Comparison of ENCODE assay signal across 8 cellular contexts in the genomic region with DNA sequence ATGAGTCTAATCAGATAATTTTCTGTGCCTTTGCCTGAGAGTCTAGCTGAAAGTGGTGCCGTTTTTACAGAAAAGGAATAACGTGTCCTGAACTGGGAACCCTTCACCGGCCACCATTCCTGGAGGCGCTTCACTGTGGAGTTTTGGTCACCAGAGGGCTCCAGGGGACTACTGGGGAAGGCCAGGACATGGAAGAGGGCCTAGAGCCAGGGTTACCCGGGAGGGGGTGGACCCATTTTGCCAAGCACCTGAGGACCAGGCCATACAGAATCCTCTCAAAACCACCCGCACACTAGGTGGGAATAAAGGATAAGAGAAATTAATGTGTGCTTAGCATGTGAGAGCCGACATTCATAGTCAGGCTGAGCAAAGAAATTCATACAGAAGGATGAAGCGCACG.
DNase-seq lines count a peak whose midpoint lies in the region; ATAC-seq, FAIRE-seq and TF ChIP-seq lines count a peak whose summit lies in the region.
"Not testable (repeated sequence)": the region's sequence is repeated elsewhere in the genome, so short reads cannot be mapped to it uniquely, and the experiment has no call there.

No MANE protein-coding gene starts in this region.

- H3K9ac ChIP-seq in GM23248; H1 (replicated peaks in 1 of 4; ENCODE audit: extremely low read depth in 1 of 4, low read depth in 3 of 4, low read length in 3 of 4): not testable (repeated sequence)

- H2AK5ac ChIP-seq in H1 (ENCODE audit: low read depth, low read length), result not testable (repeated sequence)

- not testable (repeated sequence) for TF ChIP-seq POLR2A in H1 (IDR thresholded peaks at IDR 0.05; ENCODE audit: control extremely low read depth in 1 of 2, low read depth in 2 of 2, low read length in 2 of 2); stomach (IDR thresholded peaks at IDR 0.05)

- not testable (repeated sequence) for H3K36me3 Mint-ChIP-seq in activated CD4-positive, alpha-beta memory T cell treated with anti-CD3 and anti-CD28 coated beads for 36 hours; immature natural killer cell

- not testable (repeated sequence) for H3K4me2 ChIP-seq in GM23248 (ENCODE audit: unreplicated experiment); H1 (ENCODE audit: insufficient read depth in 1 of 2, low read depth in 2 of 2, low read length in 2 of 2)

- not testable (repeated sequence) for H3K14ac ChIP-seq in H1 (ENCODE audit: insufficient read length)

- TF ChIP-seq RAD21 in H1 (IDR thresholded peaks at IDR 0.05 in 1 of 2, conservative IDR thresholded peaks at IDR 0.05 in 1 of 2; ENCODE audit: low read depth in 2 of 2, low read length in 2 of 2), result peak; percentile 74 to 82

- H4K20me1 ChIP-seq in GM23248 (ENCODE audit: insufficient read depth); H1 (replicated peaks in 1 of 2; ENCODE audit: control insufficient read depth in 1 of 2, insufficient read depth in 2 of 2, low read length in 2 of 2): not testable (repeated sequence)

- H3K9me3 Mint-ChIP-seq in activated CD4-positive, alpha-beta memory T cell treated with anti-CD3 and anti-CD28 coated beads for 36 hours; immature natural killer cell: not testable (repeated sequence)

- in situ Hi-C loops in GM23248 (cut with MboI), result not testable (repeated sequence)

- H3K56ac ChIP-seq in H1 (replicated peaks; ENCODE audit: insufficient read length, low read depth, low read length), result not testable (repeated sequence)

- FAIRE-seq in H1 (lab: Jason Lieb, UNC), result not testable (repeated sequence)

- H2AFZ ChIP-seq in GM23248; H1 (ENCODE audit: low read length): not testable (repeated sequence)

- H3K23me2 ChIP-seq in H1 (ENCODE audit: low read depth, low read length), result not testable (repeated sequence)

- H3K9me3 ChIP-seq in GM23248 (ENCODE audit: low read depth); H1 (ENCODE audit: insufficient read depth in 2 of 2, low read depth in 1 of 2, low read length in 1 of 2); mucosa of descending colon; stomach: not testable (repeated sequence)

- not testable (repeated sequence) for H2BK120ac ChIP-seq in H1 (replicated peaks; ENCODE audit: low read depth, low read length)

- not testable (repeated sequence) for H2BK5ac ChIP-seq in H1 (ENCODE audit: low read depth, low read length)

- not testable (repeated sequence) for H2BK12ac ChIP-seq in H1 (ENCODE audit: low read depth, low read length)

- H3K79me1 ChIP-seq in H1 (ENCODE audit: low read depth, low read length), result not testable (repeated sequence)

- H3K27ac Mint-ChIP-seq in activated CD4-positive, alpha-beta memory T cell treated with anti-CD3 and anti-CD28 coated beads for 36 hours; immature natural killer cell: not testable (repeated sequence)

- not testable (repeated sequence) for H4K91ac ChIP-seq in H1 (replicated peaks; ENCODE audit: insufficient read length, low read length)

- not testable (repeated sequence) for H2BK20ac ChIP-seq in H1 (ENCODE audit: low read length)

- not testable (repeated sequence) for H3K4me3 ChIP-seq in AG09309 (ENCODE audit: control insufficient read depth, low read depth, low read length); GM23248; H1 (ENCODE audit: extremely low read depth in 1 of 4, insufficient read depth in 2 of 4, low read depth in 3 of 4, low read length in 4 of 4); mucosa of descending colon; stomach

- ATAC-seq in mucosa of descending colon, result peak; percentile 63

- peaks cover 22% of the 10 kb centered on the region for H3K4me1 Mint-ChIP-seq in activated CD4-positive, alpha-beta memory T cell treated with anti-CD3 and anti-CD28 coated beads for 36 hours (ENCODE audit: low read depth)
- peaks cover 31 to 32% of the 10 kb centered on the region in 2 donors for H3K4me1 Mint-ChIP-seq in immature natural killer cell

- TF ChIP-seq EP300 in H1 (IDR thresholded peaks at IDR 0.05; ENCODE audit: borderline replicate concordance in 1 of 2, low read depth in 2 of 2, low read length in 2 of 2); stomach (IDR thresholded peaks at IDR 0.05): not testable (repeated sequence)

- intact Hi-C loops in activated CD4-positive, alpha-beta memory T cell treated with anti-CD3 and anti-CD28 coated beads for 36 hours (cut with micrococcal nuclease); stomach (cut with DNase I; ENCODE audit: low total_unique reads): not testable (repeated sequence)
- intact Hi-C loops in mucosa of descending colon (cut with DNase I, micrococcal nuclease), result loop anchor here in 1 of 2 donors (5.0 kb wide), 1 partner anchor 120 kb away; no protein-coding TSS in a partner anchor

- WGBS in GM23248 (ENCODE audit: low coverage in 1 of 2, low lambda C conversion rate in 2 of 2, missing lambda C conversion rate in 2 of 2), 2 experiments, result 31 to 34% methylated on average over 9 of the region's 9 CpGs
- WGBS in H1 (ENCODE audit: extremely low coverage in 1 of 2, insufficient coverage in 1 of 2, insufficient read length in 1 of 2, insufficient replicate concordance in 2 of 2, low coverage in 1 of 2, low lambda C conversion rate in 2 of 2, missing lambda C conversion rate in 1 of 2), 2 experiments, result 78% methylated on average over 9 of the region's 9 CpGs; no CpG with 5 or more reads in 1 of the 2 experiments
- 48 to 63% (median 59%) methylated on average over 9 of the region's 9 CpGs for WGBS in stomach, 5 donors

- not testable (repeated sequence) for H3K23ac ChIP-seq in H1 (ENCODE audit: insufficient read length)

- not testable (repeated sequence) for H3K27me3 ChIP-seq in GM23248 (replicated peaks; ENCODE audit: insufficient read depth); H1 (replicated peaks in 1 of 4; ENCODE audit: control insufficient read depth in 3 of 4, extremely low read depth in 1 of 4, insufficient read depth in 3 of 4, low read length in 3 of 4); stomach

- DNase-seq in AG09309 (ENCODE audit: low read depth), result not testable (repeated sequence)
- DNase-seq in GM23248 (peak; percentile 29), NCI-H82 (lab: John Stamatoyannopoulos, UW) (peak; percentile 13), H1 (ENCODE audit: low read depth in 1 of 2, low spot score in 2 of 2) (peak in 1 of 2 experiments; percentile 60), immature natural killer cell (peak in 2 of 3 donors; percentile 22 to 27), mucosa of descending colon (peak in 2 of 3 donors; percentile 47), stomach (peak; percentile 61)
- DNase-seq in activated CD4-positive, alpha-beta memory T cell treated with anti-CD3 and anti-CD28 coated beads for 36 hours, result peak; percentile 15

- not testable (repeated sequence) for H3K18ac ChIP-seq in H1 (ENCODE audit: extremely low read depth, low read length)

- not testable (repeated sequence) for H3K27ac ChIP-seq in GM23248; H1 (ENCODE audit: low read depth, low read length); stomach

- H2BK15ac ChIP-seq in H1 (ENCODE audit: low read length), result not testable (repeated sequence)

- H3K4me3 Mint-ChIP-seq in activated CD4-positive, alpha-beta memory T cell treated with anti-CD3 and anti-CD28 coated beads for 36 hours; immature natural killer cell: not testable (repeated sequence)

- H3K9me2 ChIP-seq in GM23248 (ENCODE audit: insufficient read depth), result not testable (repeated sequence)

- POLR2A ChIA-PET in activated CD4-positive, alpha-beta memory T cell treated with anti-CD3 and anti-CD28 coated beads for 36 hours (lab: Charles Lee); H1 (lab: Charles Lee; ENCODE audit: partially characterized antibody): not testable (repeated sequence)

- not testable (repeated sequence) for H3K36me3 ChIP-seq in GM23248 (ENCODE audit: low read depth); H1 (ENCODE audit: control insufficient read depth in 2 of 4, insufficient read depth in 4 of 4, low read length in 3 of 4); mucosa of descending colon (ENCODE audit: low read depth); stomach

- H4K5ac ChIP-seq in H1 (ENCODE audit: insufficient read length, low read depth, low read length), result not testable (repeated sequence)

- H3K27me3 Mint-ChIP-seq in activated CD4-positive, alpha-beta memory T cell treated with anti-CD3 and anti-CD28 coated beads for 36 hours; immature natural killer cell (ENCODE audit: low read depth in 3 of 3): not testable (repeated sequence)

- TF ChIP-seq CTCF in AG09309 (IDR thresholded peaks at IDR 0.05; ENCODE audit: control insufficient read depth, insufficient read depth, low read depth, low read length, missing control alignments) (peak; percentile 19), H1 (IDR thresholded peaks at IDR 0.05; ENCODE audit: control extremely low read depth in 1 of 3, insufficient read depth in 1 of 3, low read depth in 1 of 3, low read length in 3 of 3) (peak; percentile 37 to 71 (median 64)), stomach (IDR thresholded peaks at IDR 0.05) (peak in 5 of 7 experiments; percentile 16 to 49 (median 44))
- not testable (repeated sequence) for TF ChIP-seq CTCF in mucosa of descending colon (IDR thresholded peaks at IDR 0.05)

- not testable (repeated sequence) for H3K79me2 ChIP-seq in GM23248 (ENCODE audit: insufficient read depth); H1 (ENCODE audit: control insufficient read depth in 1 of 2, insufficient read depth in 2 of 2, low read length in 2 of 2)

- not testable (repeated sequence) for H3K4ac ChIP-seq in H1 (replicated peaks; ENCODE audit: insufficient read length, low read depth, low read length)

- H3F3A ChIP-seq in GM23248 (ENCODE audit: insufficient read depth), result not testable (repeated sequence)

- H3K4me1 ChIP-seq in GM23248 (ENCODE audit: insufficient read depth); H1 (replicated peaks in 1 of 4; ENCODE audit: control insufficient read depth in 3 of 4, insufficient read depth in 4 of 4, low read length in 3 of 4); mucosa of descending colon (ENCODE audit: low read depth): not testable (repeated sequence)
- H3K4me1 ChIP-seq in stomach, result peaks cover 0 to 19% (median 5%) of the 10 kb centered on the region in 4 donors

- not testable (repeated sequence) for H4K8ac ChIP-seq in H1 (ENCODE audit: extremely low read depth, insufficient read depth, low read length)

- CTCF ChIA-PET in activated CD4-positive, alpha-beta memory T cell treated with anti-CD3 and anti-CD28 coated beads for 36 hours (lab: Charles Lee), result not testable (repeated sequence)
- CTCF ChIA-PET in H1 (lab: Charles Lee; ENCODE audit: partially characterized antibody), result interaction anchor here (0.7 to 1.2 kb wide), 3 partner anchors 104 to 118 kb away, joined by 3 read pairs; no protein-coding TSS in a partner anchor
